In genomic region chr1:21786640-21787039, GRCh38 we compare ENCODE assay signal across 20 cellular contexts. TPM values are rescaled to one million over a fixed set of nuclear protein-coding genes. Genes with fewer than 3 reads are reported as not detected.
"Had no signal": no experiment of that assay in that cellular context is flagged by ENCODE, and none has a peak within 500 bp of the region (broad histone marks: within the 10 kb centered on the region; RNA-seq: fewer than 3 reads in every experiment).

No MANE protein-coding gene starts in this region.

- H3K27me3 ChIP-seq: SJSA1 had no signal

- H3K4me3 ChIP-seq: SJSA1, SK-N-MC had no signal

- H3K27ac ChIP-seq: KMS-11, SJSA1, SK-N-MC had no signal

- H3K9me3 ChIP-seq: SJSA1 had no signal

- H3K9ac ChIP-seq: KMS-11 had no signal

- H3K4me2 ChIP-seq: KMS-11 had no signal

- DNase-seq: Kasumi-1, MM.1S, NCI-H1092 treated with DMSO at 0.1 percent for 48 hours, NCI-H1436, NCI-H187, NCI-H2029, NCI-H2081 treated with DMSO at 0.1 percent for 48 hours, NCI-H2171, NCI-H226, NCI-H446, NCI-H510A, NCI-H524 treated with DMSO at 0.1 percent for 48 hours, NCI-H69, NCI-H774, Right ventricle myocardium superior, SIG-M5 had no signal

RNA-seq across cellular contexts. Expression of gene LDLRAD2, which starts 25.4 kb away (rescaled TPM):
- total RNA-seq: M059J, Right ventricle myocardium superior, SJSA1 had no signal
